23 cellular contexts compared by ENCODE assay signal in the genomic region with DNA sequence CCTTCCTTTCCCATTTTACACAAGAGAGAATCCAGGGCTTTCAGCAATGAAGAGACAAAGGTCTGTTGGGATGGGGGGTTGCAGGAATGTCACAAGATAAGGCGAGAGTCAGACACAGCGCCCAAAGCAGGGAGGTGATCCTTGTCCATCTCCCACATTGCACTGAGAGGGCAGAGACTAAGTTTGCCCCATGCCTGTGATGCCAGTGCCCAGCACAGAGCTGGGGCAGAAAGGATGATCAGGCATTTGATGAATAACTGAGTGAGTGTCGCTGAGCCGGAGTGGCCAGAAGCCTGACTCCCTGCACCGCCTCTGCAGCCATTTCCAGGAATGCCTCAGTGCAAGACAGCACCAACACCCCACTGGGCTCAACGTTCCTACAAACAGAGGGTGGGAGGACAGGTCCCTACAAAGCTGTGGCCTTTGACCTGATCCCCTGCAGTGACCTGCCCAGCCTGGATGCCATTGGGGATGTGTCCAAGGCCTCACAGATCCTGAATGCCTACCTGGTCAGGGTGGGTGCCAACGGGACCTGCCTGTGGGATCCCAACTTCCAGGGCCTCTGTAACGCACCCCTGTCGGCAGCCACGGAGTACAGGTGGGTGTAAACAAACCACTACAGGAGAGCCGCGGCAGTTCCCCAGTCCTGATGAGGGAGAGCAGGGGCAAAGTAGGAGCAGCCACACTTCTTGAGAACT. TPM values are rescaled to one million over a fixed set of nuclear protein-coding genes. Genes with fewer than 3 reads are reported as not detected.
DNase-seq lines count a peak whose midpoint lies in the region; ATAC-seq and TF ChIP-seq lines count a peak whose summit lies in the region.
"Had no signal": no experiment of that assay in that cellular context is flagged by ENCODE, and none has a peak within 500 bp of the region (broad histone marks: within the 10 kb centered on the region; RNA-seq: fewer than 3 reads in every experiment).

No MANE protein-coding gene starts in this region.

- H3K23ac ChIP-seq in IMR-90 (ENCODE audit: low read depth, low read length) = no peak overlapping the region

- no peak overlapping the region for H2BK20ac ChIP-seq in IMR-90 (ENCODE audit: low read depth, low read length)

- no peak overlapping the region for H4K5ac ChIP-seq in IMR-90 (ENCODE audit: low read depth, low read length)

- POLR2A ChIA-PET in IMR-90 (lab: Charles Lee; ENCODE audit: unreplicated experiment) = no interaction called here

- no peaks in the 10 kb centered on the region for H3K36me3 ChIP-seq in IMR-90 (ENCODE audit: control insufficient read depth, insufficient read depth, low read length)

- H3K9me3 Mint-ChIP-seq in activated naive CD8-positive, alpha-beta T cell treated with anti-CD3 and anti-CD28 coated beads, Interleukin-2, amount 50 U/mL, for 24 hours = no peaks in the 10 kb centered on the region
- H3K9me3 Mint-ChIP-seq in activated naive CD8-positive, alpha-beta T cell treated with anti-CD3 and anti-CD28 coated beads for 36 hours = no peaks in the 10 kb centered on the region
- no peaks in the 10 kb centered on the region for H3K9me3 Mint-ChIP-seq in dendritic cell treated with granulocyte-macrophage colony-stimulating factor and Interleukin-4, amounts not matched to agents 40 ng/mL and 50 ng/mL, for 4 days
- H3K9me3 Mint-ChIP-seq in stimulated activated memory B cell treated with anti-CD40 and anti-IgM and Interleukin-4, amounts not matched to agents 10 μg/mL and 1 μg/mL and 100 μg/mL, for 72 hours = no peaks in the 10 kb centered on the region
- H3K9me3 Mint-ChIP-seq: CD4-positive, CD25-positive, alpha-beta regulatory T cell had no signal

- no peak for DNase-seq in activated naive CD8-positive, alpha-beta T cell treated with anti-CD3 and anti-CD28 coated beads, Interleukin-2, amount 50 U/mL, for 24 hours
- no peak for DNase-seq in activated naive CD8-positive, alpha-beta T cell treated with anti-CD3 and anti-CD28 coated beads for 36 hours
- DNase-seq in IMR-90 (no peak), GDM1 (lab: John Stamatoyannopoulos, UW) (no peak)
- DNase-seq: ACHN; CD4-positive, CD25-positive, alpha-beta regulatory T cell; GOT3; KG1; NCI-H1092; NCI-H1436 treated with DMSO at 0.1 percent for 48 hours; NCI-H1930; NCI-H226; NCI-H524; NCI-H82; Right ventricle myocardium superior had no signal

- H4K20me1 ChIP-seq in IMR-90 (ENCODE audit: insufficient read depth, low read length) = no peaks in the 10 kb centered on the region

- H4K8ac ChIP-seq in IMR-90 (ENCODE audit: low read depth in 2 of 2, low read length in 2 of 2) = no peak overlapping the region

- peak overlapping the region; percentile 16 for H3K27ac Mint-ChIP-seq in activated naive CD8-positive, alpha-beta T cell treated with anti-CD3 and anti-CD28 coated beads, Interleukin-2, amount 50 U/mL, for 24 hours
- no peak overlapping the region for H3K27ac Mint-ChIP-seq in activated naive CD8-positive, alpha-beta T cell treated with anti-CD3 and anti-CD28 coated beads for 36 hours
- peak overlapping the region; percentile 16 for H3K27ac Mint-ChIP-seq in dendritic cell treated with granulocyte-macrophage colony-stimulating factor and Interleukin-4, amounts not matched to agents 40 ng/mL and 50 ng/mL, for 4 days
- peak overlapping the region; percentile 77 for H3K27ac Mint-ChIP-seq in stimulated activated memory B cell treated with anti-CD40 and anti-IgM and Interleukin-4, amounts not matched to agents 10 μg/mL and 1 μg/mL and 100 μg/mL, for 72 hours

- peak overlapping the region; percentile 20; the same call in 1 of the 2 replicates for H4K91ac ChIP-seq in IMR-90 (ENCODE audit: insufficient read depth, low read depth, low read length)

- no peak for TF ChIP-seq RAD21 in IMR-90 (IDR thresholded peaks at IDR 0.05; ENCODE audit: low read length)

- H2BK120ac ChIP-seq in IMR-90 (ENCODE audit: low read depth, low read length) = no peak overlapping the region

- WGBS in IMR-90 (ENCODE audit: extremely low coverage in 2 of 2, insufficient read length in 1 of 2), 2 experiments = 81% methylated on average over 4 of the region's 12 CpGs; no CpG with 5 or more reads in 1 of the 2 experiments

- no peak overlapping the region for H3K4me3 ChIP-seq in IMR-90 (ENCODE audit: insufficient read depth, low read depth, low read length)

- intact Hi-C loops in IMR-90 (cut with micrococcal nuclease) = no loop called here
- intact Hi-C loops in dendritic cell treated with granulocyte-macrophage colony-stimulating factor and Interleukin-4, amounts not matched to agents 40 ng/mL and 50 ng/mL, for 4 days (cut with micrococcal nuclease) = no loop called here

- peaks cover 27% of the 10 kb centered on the region for H3K27me3 ChIP-seq in IMR-90 (ENCODE audit: control insufficient read depth, insufficient read depth, low read length)

- no peak overlapping the region for H3K14ac ChIP-seq in IMR-90 (replicated peaks; ENCODE audit: low read depth, low read length)

- no peak overlapping the region for H3K18ac ChIP-seq in IMR-90 (ENCODE audit: low read depth, low read length)

- H3K4me3 Mint-ChIP-seq in activated naive CD8-positive, alpha-beta T cell treated with anti-CD3 and anti-CD28 coated beads, Interleukin-2, amount 50 U/mL, for 24 hours = no peak overlapping the region
- H3K4me3 Mint-ChIP-seq in activated naive CD8-positive, alpha-beta T cell treated with anti-CD3 and anti-CD28 coated beads for 36 hours = no peak overlapping the region
- no peak overlapping the region for H3K4me3 Mint-ChIP-seq in dendritic cell treated with granulocyte-macrophage colony-stimulating factor and Interleukin-4, amounts not matched to agents 40 ng/mL and 50 ng/mL, for 4 days
- H3K4me3 Mint-ChIP-seq in stimulated activated memory B cell treated with anti-CD40 and anti-IgM and Interleukin-4, amounts not matched to agents 10 μg/mL and 1 μg/mL and 100 μg/mL, for 72 hours = no peak overlapping the region
- H3K4me3 Mint-ChIP-seq: CD4-positive, CD25-positive, alpha-beta regulatory T cell had no signal

- in situ Hi-C loops in IMR-90 (cut with MboI; ENCODE audit: low sequenced_read_pairs) = no loop called here

- peaks cover 13% of the 10 kb centered on the region for H3K9me1 ChIP-seq in IMR-90 (ENCODE audit: insufficient read depth, low read length)

- H3K27ac ChIP-seq in IMR-90 (ENCODE audit: insufficient read depth, low read length) = no peak overlapping the region
- H3K27ac ChIP-seq: 22Rv1 had no signal

- no TSS peak for BruUV-seq in IMR-90 (replicated peaks; lab: Mats Ljungman, UMichigan)

- ATAC-seq in activated naive CD8-positive, alpha-beta T cell treated with anti-CD3 and anti-CD28 coated beads, Interleukin-2, amount 50 U/mL, for 24 hours = no peak
- ATAC-seq in IMR-90 (ENCODE audit: low read depth) (no peak), GM19035 (IDR thresholded peaks at IDR 0.05; ENCODE audit: unreplicated experiment) (no peak), HG03565 (IDR thresholded peaks at IDR 0.05; ENCODE audit: unreplicated experiment) (no peak)
- no peak for ATAC-seq in stimulated activated memory B cell treated with anti-CD40 and anti-IgM and Interleukin-4, amounts not matched to agents 10 μg/mL and 1 μg/mL and 100 μg/mL, for 72 hours

- CTCF ChIA-PET in IMR-90 (lab: Yijun Ruan, JAX) = no interaction called here

- H3K27me3 Mint-ChIP-seq in activated naive CD8-positive, alpha-beta T cell treated with anti-CD3 and anti-CD28 coated beads, Interleukin-2, amount 50 U/mL, for 24 hours = peaks cover 26% of the 10 kb centered on the region
- peaks cover 19% of the 10 kb centered on the region for H3K27me3 Mint-ChIP-seq in activated naive CD8-positive, alpha-beta T cell treated with anti-CD3 and anti-CD28 coated beads for 36 hours
- peaks cover 6% of the 10 kb centered on the region for H3K27me3 Mint-ChIP-seq in dendritic cell treated with granulocyte-macrophage colony-stimulating factor and Interleukin-4, amounts not matched to agents 40 ng/mL and 50 ng/mL, for 4 days
- H3K27me3 Mint-ChIP-seq in stimulated activated memory B cell treated with anti-CD40 and anti-IgM and Interleukin-4, amounts not matched to agents 10 μg/mL and 1 μg/mL and 100 μg/mL, for 72 hours = peaks cover 4% of the 10 kb centered on the region

- H2BK5ac ChIP-seq in IMR-90 (ENCODE audit: low read depth, low read length, poor library complexity, severe bottlenecking) = no peak overlapping the region

- H3K9me3 ChIP-seq in IMR-90 (ENCODE audit: control insufficient read depth, insufficient read depth, low read length) = no peaks in the 10 kb centered on the region

- no peak overlapping the region for H3K9ac ChIP-seq in IMR-90 (ENCODE audit: low read depth, low read length)

- H2AK9ac ChIP-seq in IMR-90 (replicated peaks; ENCODE audit: low read depth, low read length, poor library complexity) = no peak overlapping the region

- dilution Hi-C loops in IMR-90 (cut with HindIII; ENCODE audit: low sequenced_read_pairs, unreplicated experiment) = no loop called here

- peaks cover 0 to 4% of the 10 kb centered on the region in 2 experiments; a peak in 1 of 4 replicates for H3K79me1 ChIP-seq in IMR-90 (ENCODE audit: low read depth in 1 of 2, low read length in 2 of 2)

- no peak overlapping the region for H2AFZ ChIP-seq in IMR-90 (replicated peaks; ENCODE audit: low read length, poor library complexity)

- H2BK15ac ChIP-seq in IMR-90 (ENCODE audit: low read depth, low read length) = no peak overlapping the region

- H2AK5ac ChIP-seq in IMR-90 (ENCODE audit: low read depth, low read length) = peak overlapping the region; percentile 28; the same call in 1 of the 2 replicates

- peaks cover 13% of the 10 kb centered on the region for H3K4me1 Mint-ChIP-seq in activated naive CD8-positive, alpha-beta T cell treated with anti-CD3 and anti-CD28 coated beads, Interleukin-2, amount 50 U/mL, for 24 hours
- no peaks in the 10 kb centered on the region for H3K4me1 Mint-ChIP-seq in activated naive CD8-positive, alpha-beta T cell treated with anti-CD3 and anti-CD28 coated beads for 36 hours
- H3K4me1 Mint-ChIP-seq in dendritic cell treated with granulocyte-macrophage colony-stimulating factor and Interleukin-4, amounts not matched to agents 40 ng/mL and 50 ng/mL, for 4 days (ENCODE audit: low read depth) = peaks cover 39% of the 10 kb centered on the region
- peaks cover 37% of the 10 kb centered on the region for H3K4me1 Mint-ChIP-seq in stimulated activated memory B cell treated with anti-CD40 and anti-IgM and Interleukin-4, amounts not matched to agents 10 μg/mL and 1 μg/mL and 100 μg/mL, for 72 hours

- no peak for TF ChIP-seq CTCF in IMR-90 (conservative IDR thresholded peaks at IDR 0.05; ENCODE audit: low read depth, low read length)

- no peaks in the 10 kb centered on the region for H3K36me3 Mint-ChIP-seq in activated naive CD8-positive, alpha-beta T cell treated with anti-CD3 and anti-CD28 coated beads, Interleukin-2, amount 50 U/mL, for 24 hours (ENCODE audit: low read depth)
- no peaks in the 10 kb centered on the region for H3K36me3 Mint-ChIP-seq in activated naive CD8-positive, alpha-beta T cell treated with anti-CD3 and anti-CD28 coated beads for 36 hours
- H3K36me3 Mint-ChIP-seq in dendritic cell treated with granulocyte-macrophage colony-stimulating factor and Interleukin-4, amounts not matched to agents 40 ng/mL and 50 ng/mL, for 4 days (ENCODE audit: low read depth) = no peaks in the 10 kb centered on the region
- no peaks in the 10 kb centered on the region for H3K36me3 Mint-ChIP-seq in stimulated activated memory B cell treated with anti-CD40 and anti-IgM and Interleukin-4, amounts not matched to agents 10 μg/mL and 1 μg/mL and 100 μg/mL, for 72 hours
- H3K36me3 Mint-ChIP-seq: CD4-positive, CD25-positive, alpha-beta regulatory T cell had no signal

- no peak overlapping the region for H3K4me2 ChIP-seq in IMR-90 (ENCODE audit: low read depth, low read length)

- no peak overlapping the region for H3K56ac ChIP-seq in IMR-90 (ENCODE audit: extremely low read depth, insufficient read depth, low read length)

- H3K4me1 ChIP-seq in IMR-90 (ENCODE audit: control insufficient read depth, insufficient read depth, low read length) = peaks cover 10% of the 10 kb centered on the region

- no peak for TF ChIP-seq POLR2A in IMR-90 (IDR thresholded peaks at IDR 0.05; ENCODE audit: low read depth, low read length)

- H3K4ac ChIP-seq in IMR-90 (ENCODE audit: low read depth, low read length) = no peak overlapping the region; the same call in 1 of the 2 replicates

RNA-seq across cellular contexts. Expression of a gene that starts 2.3 kb away (rescaled TPM):
- total RNA-seq in activated naive CD8-positive, alpha-beta T cell treated with anti-CD3 and anti-CD28 coated beads for 36 hours = not detected
- not detected in 2 replicates for total RNA-seq in IMR-90 (2012; rRNA removed)
- polyA plus RNA-seq in IMR-90 (2012; rRNA removed) = not detected in 2 replicates
- polyA plus RNA-seq in IMR-90 (2012; cell fraction: cytosol; rRNA removed) = not detected in 2 replicates
- polyA plus RNA-seq in IMR-90 (2012; cell fraction: nucleus; rRNA removed; ENCODE audit: low replicate concordance) = not detected in 2 replicates
- total RNA-seq: CD4-positive, CD25-positive, alpha-beta regulatory T cell; G401; SK-MEL-5; T-helper 1 cell treated with Interleukin-12 subunit alpha and Interleukin-12 subunit beta and Interleukin-4 antibody, amounts not matched to agents 30 ng/mL and 1 ng/mL, for 36 hours had no signal
- polyA plus RNA-seq: CD4-positive, CD25-positive, alpha-beta regulatory T cell had no signal

RNA-seq across cellular contexts. Expression of a gene that starts 22.7 kb away (rescaled TPM):
- 10 to 100 TPM; 25.4 to 26.4 TPM for total RNA-seq in activated naive CD8-positive, alpha-beta T cell treated with anti-CD3 and anti-CD28 coated beads for 36 hours
- total RNA-seq in IMR-90 (2012; rRNA removed) = 15.8 and 20.6 TPM in 2 replicates
- 83.4 and 95.6 TPM in 2 replicates for polyA plus RNA-seq in IMR-90 (2012; rRNA removed)
- polyA plus RNA-seq in IMR-90 (2012; cell fraction: cytosol; rRNA removed) = 27.4 and 66.8 TPM in 2 replicates
- 778 and 1,218 TPM in 2 replicates for polyA plus RNA-seq in IMR-90 (2012; cell fraction: nucleus; rRNA removed; ENCODE audit: low replicate concordance)

RNA-seq across cellular contexts. Expression of a gene that starts 46.3 kb away (rescaled TPM):
- 10 to 100 TPM; 28.0 to 28.6 TPM for total RNA-seq in activated naive CD8-positive, alpha-beta T cell treated with anti-CD3 and anti-CD28 coated beads for 36 hours
- total RNA-seq in IMR-90 (2012; rRNA removed) = 21.7 and 25.3 TPM in 2 replicates
- 34.1 and 38.1 TPM in 2 replicates for polyA plus RNA-seq in IMR-90 (2012; rRNA removed)
- polyA plus RNA-seq in IMR-90 (2012; cell fraction: cytosol; rRNA removed) = 45.7 and 62.0 TPM in 2 replicates
- 134 and 167 TPM in 2 replicates for polyA plus RNA-seq in IMR-90 (2012; cell fraction: nucleus; rRNA removed; ENCODE audit: low replicate concordance)
